ENCODE assay signal across 9 cellular contexts in genomic region chr6:80029442-80029841, GRCh38. TPM values are rescaled to one million over a fixed set of nuclear protein-coding genes. Genes with fewer than 3 reads are reported as not detected.
DNase-seq lines count a peak whose midpoint lies in the region; ATAC-seq lines count a peak whose summit lies in the region.
"Had no signal": no experiment of that assay in that cellular context is flagged by ENCODE, and none has a peak within 500 bp of the region (broad histone marks: within the 10 kb centered on the region; RNA-seq: fewer than 3 reads in every experiment).

No MANE protein-coding gene starts in this region.

- ATAC-seq in GM18867 (IDR thresholded peaks at IDR 0.05; ENCODE audit: unreplicated experiment) (peak; percentile 84), GM21515 (IDR thresholded peaks at IDR 0.05; ENCODE audit: unreplicated experiment) (peak; percentile 84), HG03108 (IDR thresholded peaks at IDR 0.05; ENCODE audit: unreplicated experiment) (peak; percentile 79), left lobe of liver (peak; percentile 43)

- DNase-seq in left lobe of liver (ENCODE audit: low spot score): no peak
- no peak for DNase-seq in NCI-H1694 treated with DMSO at 0.1 percent for 48 hours (lab: John Stamatoyannopoulos, UW)
- no peak for DNase-seq in RPMI8226
- DNase-seq in NOMO-1 (lab: John Stamatoyannopoulos, UW; ENCODE audit: unreplicated experiment in 2 of 2): no peak
- DNase-seq: NCI-H1436 treated with DMSO at 0.1 percent for 48 hours, thyroid gland had no signal

RNA-seq across cellular contexts. Expression of gene TTK, which starts 25.0 kb away (rescaled TPM):
- 0.28 TPM for total RNA-seq in left lobe of liver
